Comparison of ENCODE assay signal across 1 cellular context in the genomic region with DNA sequence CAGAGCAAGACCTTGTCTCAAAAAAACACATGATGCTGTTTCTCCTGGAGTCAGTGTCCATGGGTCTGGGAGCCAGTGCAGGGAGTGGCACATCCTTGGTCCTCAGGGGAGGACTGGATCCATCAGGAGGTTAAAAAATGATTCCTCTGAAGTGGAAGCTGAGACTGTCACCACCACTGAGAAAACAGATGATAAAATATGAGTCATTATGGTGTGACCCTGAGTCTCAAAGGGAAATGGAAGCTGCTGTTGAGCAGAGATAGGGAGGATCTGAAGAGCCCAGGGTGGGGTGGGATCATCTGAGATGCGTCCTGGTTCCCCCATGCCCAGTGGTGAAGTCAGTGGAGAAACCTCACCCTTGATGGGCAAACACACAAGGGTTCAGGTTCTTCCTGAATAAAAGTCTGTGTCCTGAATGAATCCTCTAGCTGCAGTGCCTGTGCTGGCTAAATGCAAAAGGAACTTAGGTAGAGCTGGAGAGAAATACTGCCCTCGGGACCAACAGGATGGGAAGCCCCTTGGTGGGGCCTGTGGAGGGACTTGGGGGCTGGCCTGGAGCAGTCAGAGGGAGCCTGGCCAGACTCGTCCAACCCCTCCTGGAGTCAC.
A peak's percentile ranks its signal among the peaks of the same experiment; 100 is the strongest.
TF ChIP-seq lines count a peak whose summit lies in the region.

No MANE protein-coding gene starts in this region.

TF ChIP-seq in K562, 482 proteins besides CTCF, POLR2A, EP300 and RAD21 (continued from another document and continues in another):
- TF ChIP-seq, protein P1, sequence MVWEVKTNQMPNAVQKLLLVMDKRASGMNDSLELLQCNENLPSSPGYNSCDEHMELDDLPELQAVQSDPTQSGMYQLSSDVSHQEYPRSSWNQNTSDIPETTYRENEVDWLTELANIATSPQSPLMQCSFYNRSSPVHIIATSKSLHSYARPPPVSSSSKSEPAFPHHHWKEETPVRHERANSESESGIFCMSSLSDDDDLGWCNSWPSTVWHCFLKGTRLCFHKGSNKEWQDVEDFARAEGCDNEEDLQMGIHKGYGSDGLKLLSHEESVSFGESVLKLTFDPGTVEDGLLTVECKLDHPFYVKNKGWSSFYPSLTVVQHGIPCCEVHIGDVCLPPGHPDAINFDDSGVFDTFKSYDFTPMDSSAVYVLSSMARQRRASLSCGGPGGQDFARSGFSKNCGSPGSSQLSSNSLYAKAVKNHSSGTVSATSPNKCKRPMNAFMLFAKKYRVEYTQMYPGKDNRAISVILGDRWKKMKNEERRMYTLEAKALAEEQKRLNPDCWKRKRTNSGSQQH (CRISPR knock-in tag; IDR thresholded peaks at IDR 0.05): peak; percentile 59; the same call in 1 of the 2 replicates
- no peak for TF ChIP-seq SP2 (IDR thresholded peaks at IDR 0.05; ENCODE audit: extremely low read depth, low read depth, low read length, poor library complexity, severe bottlenecking)
- TF ChIP-seq ZNF347 (CRISPR knock-in tag; IDR thresholded peaks at IDR 0.05; ENCODE audit: low read depth): no peak
- peak; percentile 62; the same call in 1 of the 2 replicates for TF ChIP-seq NBN (IDR thresholded peaks at IDR 0.05; ENCODE audit: low read depth)
- TF ChIP-seq, protein P2, sequence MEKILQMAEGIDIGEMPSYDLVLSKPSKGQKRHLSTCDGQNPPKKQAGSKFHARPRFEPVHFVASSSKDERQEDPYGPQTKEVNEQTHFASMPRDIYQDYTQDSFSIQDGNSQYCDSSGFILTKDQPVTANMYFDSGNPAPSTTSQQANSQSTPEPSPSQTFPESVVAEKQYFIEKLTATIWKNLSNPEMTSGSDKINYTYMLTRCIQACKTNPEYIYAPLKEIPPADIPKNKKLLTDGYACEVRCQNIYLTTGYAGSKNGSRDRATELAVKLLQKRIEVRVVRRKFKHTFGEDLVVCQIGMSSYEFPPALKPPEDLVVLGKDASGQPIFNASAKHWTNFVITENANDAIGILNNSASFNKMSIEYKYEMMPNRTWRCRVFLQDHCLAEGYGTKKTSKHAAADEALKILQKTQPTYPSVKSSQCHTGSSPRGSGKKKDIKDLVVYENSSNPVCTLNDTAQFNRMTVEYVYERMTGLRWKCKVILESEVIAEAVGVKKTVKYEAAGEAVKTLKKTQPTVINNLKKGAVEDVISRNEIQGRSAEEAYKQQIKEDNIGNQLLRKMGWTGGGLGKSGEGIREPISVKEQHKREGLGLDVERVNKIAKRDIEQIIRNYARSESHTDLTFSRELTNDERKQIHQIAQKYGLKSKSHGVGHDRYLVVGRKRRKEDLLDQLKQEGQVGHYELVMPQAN (IDR thresholded peaks at IDR 0.05; ENCODE audit: borderline replicate concordance): no peak
- no peak for TF ChIP-seq NFXL1 (CRISPR knock-in tag; IDR thresholded peaks at IDR 0.05)
- TF ChIP-seq POLR3G (IDR thresholded peaks at IDR 0.05; ENCODE audit: extremely low read depth, insufficient read length, insufficient replicate concordance): no peak
- no peak for TF ChIP-seq POLR2B (IDR thresholded peaks at IDR 0.05; ENCODE audit: low read depth, partially characterized antibody)
- no peak for TF ChIP-seq TGIF2 (CRISPR knock-in tag; IDR thresholded peaks at IDR 0.05)
- TF ChIP-seq MAZ (CRISPR knock-in tag; conservative IDR thresholded peaks at IDR 0.05 in 1 of 2, IDR thresholded peaks at IDR 0.05 in 1 of 2): peak; percentile 24 to 48; a peak in 2 of 4 replicates
- no peak for TF ChIP-seq KLF6 (CRISPR knock-in tag; IDR thresholded peaks at IDR 0.05; ENCODE audit: borderline replicate concordance)
- no peak for TF ChIP-seq TAF7 (tag; IDR thresholded peaks at IDR 0.05)
- TF ChIP-seq TCF7 (IDR thresholded peaks at IDR 0.05; ENCODE audit: borderline replicate concordance): peak; percentile 76; the same call in 1 of the 2 replicates
- TF ChIP-seq PTTG1 (tag; IDR thresholded peaks at IDR 0.05; ENCODE audit: low read depth): 0 out of 2 replicates have a peak, but pooled peaks have one; percentile 19
- TF ChIP-seq, protein P3, sequence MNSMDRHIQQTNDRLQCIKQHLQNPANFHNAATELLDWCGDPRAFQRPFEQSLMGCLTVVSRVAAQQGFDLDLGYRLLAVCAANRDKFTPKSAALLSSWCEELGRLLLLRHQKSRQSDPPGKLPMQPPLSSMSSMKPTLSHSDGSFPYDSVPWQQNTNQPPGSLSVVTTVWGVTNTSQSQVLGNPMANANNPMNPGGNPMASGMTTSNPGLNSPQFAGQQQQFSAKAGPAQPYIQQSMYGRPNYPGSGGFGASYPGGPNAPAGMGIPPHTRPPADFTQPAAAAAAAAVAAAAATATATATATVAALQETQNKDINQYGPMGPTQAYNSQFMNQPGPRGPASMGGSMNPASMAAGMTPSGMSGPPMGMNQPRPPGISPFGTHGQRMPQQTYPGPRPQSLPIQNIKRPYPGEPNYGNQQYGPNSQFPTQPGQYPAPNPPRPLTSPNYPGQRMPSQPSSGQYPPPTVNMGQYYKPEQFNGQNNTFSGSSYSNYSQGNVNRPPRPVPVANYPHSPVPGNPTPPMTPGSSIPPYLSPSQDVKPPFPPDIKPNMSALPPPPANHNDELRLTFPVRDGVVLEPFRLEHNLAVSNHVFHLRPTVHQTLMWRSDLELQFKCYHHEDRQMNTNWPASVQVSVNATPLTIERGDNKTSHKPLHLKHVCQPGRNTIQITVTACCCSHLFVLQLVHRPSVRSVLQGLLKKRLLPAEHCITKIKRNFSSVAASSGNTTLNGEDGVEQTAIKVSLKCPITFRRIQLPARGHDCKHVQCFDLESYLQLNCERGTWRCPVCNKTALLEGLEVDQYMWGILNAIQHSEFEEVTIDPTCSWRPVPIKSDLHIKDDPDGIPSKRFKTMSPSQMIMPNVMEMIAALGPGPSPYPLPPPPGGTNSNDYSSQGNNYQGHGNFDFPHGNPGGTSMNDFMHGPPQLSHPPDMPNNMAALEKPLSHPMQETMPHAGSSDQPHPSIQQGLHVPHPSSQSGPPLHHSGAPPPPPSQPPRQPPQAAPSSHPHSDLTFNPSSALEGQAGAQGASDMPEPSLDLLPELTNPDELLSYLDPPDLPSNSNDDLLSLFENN (IDR thresholded peaks at IDR 0.05; ENCODE audit: low read depth in 2 of 2, low read length in 2 of 2): peak in 1 of 2 experiments; percentile 92; a peak in 2 of 4 replicates
- peak; percentile 42; the same call in 1 of the 2 replicates for TF ChIP-seq MAFF (IDR thresholded peaks at IDR 0.05; ENCODE audit: low read length)
- TF ChIP-seq, protein P4, sequence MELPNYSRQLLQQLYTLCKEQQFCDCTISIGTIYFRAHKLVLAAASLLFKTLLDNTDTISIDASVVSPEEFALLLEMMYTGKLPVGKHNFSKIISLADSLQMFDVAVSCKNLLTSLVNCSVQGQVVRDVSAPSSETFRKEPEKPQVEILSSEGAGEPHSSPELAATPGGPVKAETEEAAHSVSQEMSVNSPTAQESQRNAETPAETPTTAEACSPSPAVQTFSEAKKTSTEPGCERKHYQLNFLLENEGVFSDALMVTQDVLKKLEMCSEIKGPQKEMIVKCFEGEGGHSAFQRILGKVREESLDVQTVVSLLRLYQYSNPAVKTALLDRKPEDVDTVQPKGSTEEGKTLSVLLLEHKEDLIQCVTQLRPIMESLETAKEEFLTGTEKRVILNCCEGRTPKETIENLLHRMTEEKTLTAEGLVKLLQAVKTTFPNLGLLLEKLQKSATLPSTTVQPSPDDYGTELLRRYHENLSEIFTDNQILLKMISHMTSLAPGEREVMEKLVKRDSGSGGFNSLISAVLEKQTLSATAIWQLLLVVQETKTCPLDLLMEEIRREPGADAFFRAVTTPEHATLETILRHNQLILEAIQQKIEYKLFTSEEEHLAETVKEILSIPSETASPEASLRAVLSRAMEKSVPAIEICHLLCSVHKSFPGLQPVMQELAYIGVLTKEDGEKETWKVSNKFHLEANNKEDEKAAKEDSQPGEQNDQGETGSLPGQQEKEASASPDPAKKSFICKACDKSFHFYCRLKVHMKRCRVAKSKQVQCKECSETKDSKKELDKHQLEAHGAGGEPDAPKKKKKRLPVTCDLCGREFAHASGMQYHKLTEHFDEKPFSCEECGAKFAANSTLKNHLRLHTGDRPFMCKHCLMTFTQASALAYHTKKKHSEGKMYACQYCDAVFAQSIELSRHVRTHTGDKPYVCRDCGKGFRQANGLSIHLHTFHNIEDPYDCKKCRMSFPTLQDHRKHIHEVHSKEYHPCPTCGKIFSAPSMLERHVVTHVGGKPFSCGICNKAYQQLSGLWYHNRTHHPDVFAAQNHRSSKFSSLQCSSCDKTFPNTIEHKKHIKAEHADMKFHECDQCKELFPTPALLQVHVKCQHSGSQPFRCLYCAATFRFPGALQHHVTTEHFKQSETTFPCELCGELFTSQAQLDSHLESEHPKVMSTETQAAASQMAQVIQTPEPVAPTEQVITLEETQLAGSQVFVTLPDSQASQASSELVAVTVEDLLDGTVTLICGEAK (IDR thresholded peaks at IDR 0.05): no peak
- TF ChIP-seq, protein P4 (CRISPR knock-in tag; IDR thresholded peaks at IDR 0.05): no peak
- no peak for TF ChIP-seq RFX1 (IDR thresholded peaks at IDR 0.05)
- no peak for TF ChIP-seq SREBF2 (CRISPR knock-in tag; IDR thresholded peaks at IDR 0.05)
- no peak for TF ChIP-seq ZNF77 (CRISPR knock-in tag; IDR thresholded peaks at IDR 0.05)
- TF ChIP-seq, protein P5, sequence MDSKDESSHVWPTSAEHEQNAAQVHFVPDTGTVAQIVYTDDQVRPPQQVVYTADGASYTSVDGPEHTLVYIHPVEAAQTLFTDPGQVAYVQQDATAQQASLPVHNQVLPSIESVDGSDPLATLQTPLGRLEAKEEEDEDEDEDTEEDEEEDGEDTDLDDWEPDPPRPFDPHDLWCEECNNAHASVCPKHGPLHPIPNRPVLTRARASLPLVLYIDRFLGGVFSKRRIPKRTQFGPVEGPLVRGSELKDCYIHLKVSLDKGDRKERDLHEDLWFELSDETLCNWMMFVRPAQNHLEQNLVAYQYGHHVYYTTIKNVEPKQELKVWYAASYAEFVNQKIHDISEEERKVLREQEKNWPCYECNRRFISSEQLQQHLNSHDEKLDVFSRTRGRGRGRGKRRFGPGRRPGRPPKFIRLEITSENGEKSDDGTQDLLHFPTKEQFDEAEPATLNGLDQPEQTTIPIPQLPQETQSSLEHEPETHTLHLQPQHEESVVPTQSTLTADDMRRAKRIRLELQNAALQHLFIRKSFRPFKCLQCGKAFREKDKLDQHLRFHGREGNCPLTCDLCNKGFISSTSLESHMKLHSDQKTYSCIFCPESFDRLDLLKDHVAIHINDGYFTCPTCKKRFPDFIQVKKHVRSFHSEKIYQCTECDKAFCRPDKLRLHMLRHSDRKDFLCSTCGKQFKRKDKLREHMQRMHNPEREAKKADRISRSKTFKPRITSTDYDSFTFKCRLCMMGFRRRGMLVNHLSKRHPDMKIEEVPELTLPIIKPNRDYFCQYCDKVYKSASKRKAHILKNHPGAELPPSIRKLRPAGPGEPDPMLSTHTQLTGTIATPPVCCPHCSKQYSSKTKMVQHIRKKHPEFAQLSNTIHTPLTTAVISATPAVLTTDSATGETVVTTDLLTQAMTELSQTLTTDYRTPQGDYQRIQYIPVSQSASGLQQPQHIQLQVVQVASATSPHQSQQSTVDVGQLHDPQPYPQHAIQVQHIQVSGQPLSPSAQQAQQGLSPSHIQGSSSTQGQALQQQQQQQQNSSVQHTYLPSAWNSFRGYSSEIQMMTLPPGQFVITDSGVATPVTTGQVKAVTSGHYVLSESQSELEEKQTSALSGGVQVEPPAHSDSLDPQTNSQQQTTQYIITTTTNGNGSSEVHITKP (IDR thresholded peaks at IDR 0.05; ENCODE audit: partially characterized antibody): peak; percentile 78
- peak; percentile 10 for TF ChIP-seq TAF1 (IDR thresholded peaks at IDR 0.05; ENCODE audit: control insufficient read depth, extremely low read depth, insufficient read depth, low read length, severe bottlenecking)
- TF ChIP-seq, protein P6, sequence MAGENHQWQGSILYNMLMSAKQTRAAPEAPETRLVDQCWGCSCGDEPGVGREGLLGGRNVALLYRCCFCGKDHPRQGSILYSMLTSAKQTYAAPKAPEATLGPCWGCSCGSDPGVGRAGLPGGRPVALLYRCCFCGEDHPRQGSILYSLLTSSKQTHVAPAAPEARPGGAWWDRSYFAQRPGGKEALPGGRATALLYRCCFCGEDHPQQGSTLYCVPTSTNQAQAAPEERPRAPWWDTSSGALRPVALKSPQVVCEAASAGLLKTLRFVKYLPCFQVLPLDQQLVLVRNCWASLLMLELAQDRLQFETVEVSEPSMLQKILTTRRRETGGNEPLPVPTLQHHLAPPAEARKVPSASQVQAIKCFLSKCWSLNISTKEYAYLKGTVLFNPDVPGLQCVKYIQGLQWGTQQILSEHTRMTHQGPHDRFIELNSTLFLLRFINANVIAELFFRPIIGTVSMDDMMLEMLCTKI (IDR thresholded peaks at IDR 0.05; ENCODE audit: partially characterized antibody): no peak
- no peak for TF ChIP-seq BCOR (IDR thresholded peaks at IDR 0.05)
- peak in 1 of 2 experiments; percentile 61; a peak in 1 of 4 replicates for TF ChIP-seq FOXA3 (CRISPR knock-in tag; conservative IDR thresholded peaks at IDR 0.05 in 1 of 2, IDR thresholded peaks at IDR 0.05 in 1 of 2)
- TF ChIP-seq MYC (IDR thresholded peaks at IDR 0.05; ENCODE audit: low read depth, low read length): peak; percentile 51; the same call in 1 of the 2 replicates
- no peak for TF ChIP-seq MYC (CRISPR knock-in tag; IDR thresholded peaks at IDR 0.05; ENCODE audit: borderline replicate concordance, low read depth)
- no peak for TF ChIP-seq C11orf30 (IDR thresholded peaks at IDR 0.05; ENCODE audit: low read depth)
